Comparison of ENCODE assay signal across 2 cellular contexts in the genomic region with DNA sequence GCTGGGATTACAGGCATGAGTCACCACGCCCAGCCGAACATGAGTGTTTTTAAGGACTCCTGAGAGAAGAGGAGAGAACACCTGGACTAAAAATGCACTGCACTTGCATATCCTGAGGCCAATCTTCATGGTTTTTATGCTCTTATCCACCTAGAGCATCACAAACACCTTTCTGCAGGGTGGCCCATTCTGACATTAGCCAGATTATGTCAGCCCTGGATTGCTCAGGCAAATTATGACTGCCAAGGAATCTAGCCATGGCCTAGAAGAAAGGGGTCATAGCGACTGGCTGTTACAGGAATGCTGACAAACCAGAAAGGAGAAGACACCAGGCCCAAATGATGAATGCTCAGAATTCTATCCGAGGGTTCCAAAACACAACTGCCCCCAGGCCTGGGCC.
TF ChIP-seq lines count a peak whose summit lies in the region.

No MANE protein-coding gene starts in this region.

TF ChIP-seq in HEK293, 187 proteins besides CTCF, POLR2A, EP300 and RAD21:
- TF ChIP-seq ZFP41 (tag by site-specific recombination; IDR thresholded peaks at IDR 0.05; ENCODE audit: borderline replicate concordance), result no peak
- 0 out of 2 replicates have a peak, but pooled peaks have one; percentile 12 for TF ChIP-seq GLIS1 (tag by site-specific recombination; IDR thresholded peaks at IDR 0.05)

TF ChIP-seq in H1, 55 proteins besides CTCF, POLR2A, EP300 and RAD21:
- TF ChIP-seq GTF2F1 (IDR thresholded peaks at IDR 0.05; ENCODE audit: borderline replicate concordance, low read depth, low read length) (no peak), RFX5 (IDR thresholded peaks at IDR 0.05; ENCODE audit: borderline replicate concordance, low read depth, low read length) (no peak), CHD2 (IDR thresholded peaks at IDR 0.05; ENCODE audit: low read length) (no peak), TBP (IDR thresholded peaks at IDR 0.05; ENCODE audit: low read depth, low read length) (no peak), CREB1 (IDR thresholded peaks at IDR 0.05) (no peak), JUND (IDR thresholded peaks at IDR 0.05; ENCODE audit: low read length) (no peak), JUN (IDR thresholded peaks at IDR 0.05; ENCODE audit: low read depth, low read length) (no peak), YY1 (IDR thresholded peaks at IDR 0.05; ENCODE audit: low read depth, low read length) (no peak)
